ENCODE assay signal across 7 cellular contexts in genomic region chr2:43178602-43179542, GRCh38. TPM values are rescaled to one million over a fixed set of nuclear protein-coding genes. Genes with fewer than 3 reads are reported as not detected.
DNase-seq lines count a peak whose midpoint lies in the region; ATAC-seq and TF ChIP-seq lines count a peak whose summit lies in the region.

No MANE protein-coding gene starts in this region.

- peak overlapping the region; percentile 88 for H3K27ac Mint-ChIP-seq in activated naive CD8-positive, alpha-beta T cell

- H3K27me3 Mint-ChIP-seq in activated naive CD8-positive, alpha-beta T cell, result no peaks in the 10 kb centered on the region

- H3K4me1 Mint-ChIP-seq in activated naive CD8-positive, alpha-beta T cell (ENCODE audit: low read depth), result peaks cover 75% of the 10 kb centered on the region

- peak overlapping the region; percentile 97 for H2AFZ ChIP-seq in parathyroid adenoma

- peaks cover 7% of the 10 kb centered on the region for H3K9me3 ChIP-seq in parathyroid adenoma (ENCODE audit: control insufficient read depth, low read length)

- H3K36me3 ChIP-seq in parathyroid adenoma (ENCODE audit: control insufficient read depth, insufficient read depth, low read length), result no peaks in the 10 kb centered on the region

- no peaks in the 10 kb centered on the region for H3K79me2 ChIP-seq in parathyroid adenoma

- H3K27me3 ChIP-seq in parathyroid adenoma (ENCODE audit: control insufficient read depth, insufficient read depth, low read length), result no peaks in the 10 kb centered on the region

- DNase-seq in GOT3 (lab: John Stamatoyannopoulos, UW), result peak; percentile 42
- DNase-seq in NCI-H2196 (lab: John Stamatoyannopoulos, UW; ENCODE audit: unreplicated experiment), result peak; percentile 72
- peak; percentile 88 for DNase-seq in cardiac septum (ENCODE audit: low spot score)
- no peak for DNase-seq in mesenteric fat pad (ENCODE audit: low spot score)

- no peaks in the 10 kb centered on the region for H3K9me3 Mint-ChIP-seq in activated naive CD8-positive, alpha-beta T cell (ENCODE audit: low read depth)

- intact Hi-C loops in cardiac septum (cut with DNase I), result loop anchor here (5.0 kb wide), 1 partner anchor 38 kb away; no protein-coding TSS in a partner anchor

- no peak for ATAC-seq in GM21786 (IDR thresholded peaks at IDR 0.05; ENCODE audit: unreplicated experiment)

- peaks cover 18% of the 10 kb centered on the region for H3K4me1 ChIP-seq in parathyroid adenoma

- peak overlapping the region; percentile 43 for H3K9ac ChIP-seq in parathyroid adenoma

- peaks cover 10% of the 10 kb centered on the region for H3K36me3 Mint-ChIP-seq in activated naive CD8-positive, alpha-beta T cell

- peak overlapping the region; percentile 44 for H3K4me3 Mint-ChIP-seq in activated naive CD8-positive, alpha-beta T cell

- peak overlapping the region; percentile 94 for H3K27ac ChIP-seq in parathyroid adenoma

- no peak for TF ChIP-seq CTCF in parathyroid adenoma (IDR thresholded peaks at IDR 0.05)

- peak overlapping the region; percentile 22 for H3K4me3 ChIP-seq in parathyroid adenoma (ENCODE audit: low read depth, low read length)

- H3K4me2 ChIP-seq in parathyroid adenoma (ENCODE audit: low read length), result peak overlapping the region; percentile 50

RNA-seq across cellular contexts. Expression of gene ZFP36L2, which starts 47.5 kb away (rescaled TPM):
- total RNA-seq in cardiac septum (41.4 TPM), mesenteric fat pad (237 TPM)
